28 cellular contexts compared by ENCODE assay signal in genomic region chr18:61964616-61965015, GRCh38.
"Had no signal": no experiment of that assay in that cellular context is flagged by ENCODE, and none has a peak within 500 bp of the region (broad histone marks: within the 10 kb centered on the region; RNA-seq: fewer than 3 reads in every experiment).

No MANE protein-coding gene starts in this region.

- H3K27ac Mint-ChIP-seq: activated B cell treated with CpG ODN at 0.5 μM for 24 hours; activated CD4-positive, alpha-beta memory T cell treated with anti-CD3 and anti-CD28 coated beads, Interleukin-2, amount 10 ng/mL, durations not matched to agents 7 days and 5 days; activated naive CD8-positive, alpha-beta T cell; activated T-helper 17 cell treated with anti-CD3 and anti-CD28 coated beads, Interleukin-2, amount 50 U/mL, for 72 hours; effector memory CD8-positive, alpha-beta T cell; T-helper 17 cell; T-helper 2 cell treated with Interferon-gamma antibody and Interleukin-4, amounts not matched to agents 5 μg/mL and 100 μg/mL, for 36 hours had no signal

- H3K4me3 ChIP-seq: body of pancreas, esophagus muscularis mucosa, gastrocnemius medialis had no signal

- H3K27me3 ChIP-seq: body of pancreas, esophagus muscularis mucosa, foreskin keratinocyte, gastrocnemius medialis had no signal

- H3K4me1 ChIP-seq: foreskin keratinocyte, gastrocnemius medialis had no signal

- DNase-seq: activated B cell treated with CpG ODN at 0.5 μM for 24 hours; activated CD4-positive, alpha-beta memory T cell treated with anti-CD3 and anti-CD28 coated beads, Interleukin-2, amount 10 ng/mL, durations not matched to agents 7 days and 5 days; activated CD4-positive, alpha-beta T cell treated with anti-CD3 and anti-CD28 coated beads for 48 hours; activated CD4-positive, alpha-beta T cell treated with anti-CD3 and anti-CD28 coated beads, Interleukin-2, amount 50 U/mL, for 4 hours; activated effector memory CD4-positive, alpha-beta T cell treated with Interleukin-2 at 50 U/mL for 16 hours; activated gamma-delta T cell treated with Interleukin-2 at 50 U/mL for 16 hours; activated naive CD4-positive, alpha-beta T cell treated with anti-CD3 and anti-CD28 coated beads, Interleukin-2, amount 50 U/mL, for 16 hours; activated naive CD4-positive, alpha-beta T cell treated with Interleukin-2 at 50 U/mL for 16 hours; activated T-cell treated with anti-CD3 and anti-CD28 coated beads, Interleukin-2, amount 50 U/mL, for 4 hours; amniotic stem cell; anterior cingulate cortex; body of pancreas; caudate nucleus; cerebellar nuclear complex; cortex of kidney; effector CD4-positive, alpha-beta T cell; effector memory CD8-positive, alpha-beta T cell; erythroblast; foreskin keratinocyte; gastrocnemius medialis; T-helper 1 cell; T-helper 17 cell; T1000; WERI-Rb-1 had no signal

- H3K4me3 Mint-ChIP-seq: activated B cell treated with CpG ODN at 0.5 μM for 24 hours; activated CD4-positive, alpha-beta memory T cell treated with anti-CD3 and anti-CD28 coated beads, Interleukin-2, amount 10 ng/mL, durations not matched to agents 7 days and 5 days; activated naive CD8-positive, alpha-beta T cell; activated T-cell treated with anti-CD3 and anti-CD28 coated beads, Interleukin-2, amount 50 U/mL, for 4 hours; activated T-helper 17 cell treated with anti-CD3 and anti-CD28 coated beads, Interleukin-2, amount 50 U/mL, for 72 hours; effector memory CD8-positive, alpha-beta T cell; T-helper 17 cell; T-helper 2 cell treated with Interferon-gamma antibody and Interleukin-4, amounts not matched to agents 5 μg/mL and 100 μg/mL, for 36 hours had no signal

- H3K27me3 Mint-ChIP-seq: activated naive CD8-positive, alpha-beta T cell; T-helper 17 cell had no signal

- H3K27ac ChIP-seq: body of pancreas, foreskin keratinocyte, gastrocnemius medialis, WERI-Rb-1 had no signal

- H3K4me1 Mint-ChIP-seq: activated CD4-positive, alpha-beta memory T cell treated with anti-CD3 and anti-CD28 coated beads, Interleukin-2, amount 10 ng/mL, durations not matched to agents 7 days and 5 days; T-helper 17 cell had no signal

- H3K36me3 ChIP-seq: esophagus muscularis mucosa, gastrocnemius medialis, WERI-Rb-1 had no signal

- H3K9me3 Mint-ChIP-seq: activated CD4-positive, alpha-beta memory T cell treated with anti-CD3 and anti-CD28 coated beads, Interleukin-2, amount 10 ng/mL, durations not matched to agents 7 days and 5 days; activated T-cell treated with anti-CD3 and anti-CD28 coated beads, Interleukin-2, amount 50 U/mL, for 4 hours; activated T-helper 17 cell treated with anti-CD3 and anti-CD28 coated beads, Interleukin-2, amount 50 U/mL, for 72 hours; effector memory CD8-positive, alpha-beta T cell; T-helper 2 cell treated with Interferon-gamma antibody and Interleukin-4, amounts not matched to agents 5 μg/mL and 100 μg/mL, for 36 hours had no signal

- H3K9me3 ChIP-seq: body of pancreas, esophagus muscularis mucosa, gastrocnemius medialis had no signal

- H3K36me3 Mint-ChIP-seq: activated naive CD8-positive, alpha-beta T cell had no signal
